In genomic region chr14:45810152-45810872, GRCh38 we compare ENCODE assay signal across 13 cellular contexts.
DNase-seq lines count a peak whose midpoint lies in the region; ATAC-seq, FAIRE-seq and TF ChIP-seq lines count a peak whose summit lies in the region.
"Had no signal": no experiment of that assay in that cellular context is flagged by ENCODE, and none has a peak within 500 bp of the region (broad histone marks: within the 10 kb centered on the region; RNA-seq: fewer than 3 reads in every experiment).

No MANE protein-coding gene starts in this region.

- H3K27me3 ChIP-seq in HUES64 (ENCODE audit: insufficient read depth, low read length) (no peaks in the 10 kb centered on the region), bronchial epithelial cell (ENCODE audit: control insufficient read depth, insufficient read depth, low read length) (no peaks in the 10 kb centered on the region), neural progenitor cell (no peaks in the 10 kb centered on the region), thyroid gland (no peaks in the 10 kb centered on the region)

- TF ChIP-seq CTCF in GM12873 (IDR thresholded peaks at IDR 0.05; ENCODE audit: insufficient read depth, low read depth, low read length, missing control alignments) (peak; percentile 31), bronchial epithelial cell (IDR thresholded peaks at IDR 0.05; ENCODE audit: insufficient read depth, low read length, severe bottlenecking) (peak; percentile 62), neural progenitor cell (IDR thresholded peaks at IDR 0.05) (peak; percentile 52), thyroid gland (IDR thresholded peaks at IDR 0.05) (peak in 3 of 6 experiments; percentile 13 to 15 (median 14))

- H3K4me2 ChIP-seq in neural progenitor cell, result no peak overlapping the region

- no peak for FAIRE-seq in bronchial epithelial cell (lab: Jason Lieb, UNC)
- FAIRE-seq: G401.6 had no signal

- peak overlapping the region; percentile 4; the same call in 1 of the 2 replicates for H3K27ac ChIP-seq in HUES64 (ENCODE audit: low read depth, low read length)
- H3K27ac ChIP-seq in neural progenitor cell, result no peak overlapping the region
- H3K27ac ChIP-seq in thyroid gland, result no peak overlapping the region

- peaks cover 2% of the 10 kb centered on the region for H3K27me3 Mint-ChIP-seq in neural progenitor cell (ENCODE audit: insufficient read depth, low read depth)
- H3K27me3 Mint-ChIP-seq: stimulated activated naive CD8-positive, alpha-beta T cell treated with anti-CD3 and anti-CD28 coated beads, Interleukin-15, Interleukin-2, amounts not matched to agents 100 ng/mL and 50 ng/mL, for 24 hours had no signal

- TF ChIP-seq POLR2A in thyroid gland (IDR thresholded peaks at IDR 0.05), result no peak

- DNase-seq in bronchial epithelial cell (ENCODE audit: low read depth) (peak; percentile 39), neural progenitor cell (ENCODE audit: low spot score) (peak; percentile 31), NCI-H187 treated with DMSO at 0.1 percent for 48 hours (lab: John Stamatoyannopoulos, UW) (no peak), thyroid gland (no peak)
- DNase-seq: activated effector memory CD4-positive, alpha-beta T cell treated with Interleukin-2 at 50 U/mL for 16 hours; NCI-H524 treated with DMSO at 0.1 percent for 48 hours; stimulated activated CD4-positive, alpha-beta T cell treated with anti-CD3 and anti-CD28 coated beads, Interleukin-12 subunit alpha, Interleukin-12 subunit beta, amount 100 ng/mL, for 4 hours; T1000 had no signal

- H2AFZ ChIP-seq in neural progenitor cell (replicated peaks), result peak overlapping the region; percentile 83

- no peak overlapping the region for H3K4me3 ChIP-seq in HUES64 (ENCODE audit: low read length)
- no peak overlapping the region for H3K4me3 ChIP-seq in bronchial epithelial cell (ENCODE audit: low read depth, low read length)
- no peak overlapping the region for H3K4me3 ChIP-seq in neural progenitor cell
- no peak overlapping the region for H3K4me3 ChIP-seq in thyroid gland (replicated peaks in 1 of 3)

- H3K9ac ChIP-seq in HUES64 (ENCODE audit: low read depth, low read length) (0 out of 2 replicates have a peak overlapping the region, but pooled peaks have one; percentile 35), neural progenitor cell (no peak overlapping the region)

- WGBS in HUES64, result 72% methylated on average over 3 of the region's 3 CpGs
- WGBS in thyroid gland, 2 donors, result 31 to 36% methylated on average over 3 of the region's 3 CpGs

- no peaks in the 10 kb centered on the region for H3K4me1 Mint-ChIP-seq in neural progenitor cell

- H3K4me1 ChIP-seq in HUES64 (ENCODE audit: insufficient read depth, low read length) (0 out of 2 replicates have a peak, but pooled peaks cover 14% of the 10 kb centered on the region), neural progenitor cell (no peaks in the 10 kb centered on the region), thyroid gland (peaks cover 0 to 9% of the 10 kb centered on the region in 2 donors)

- no peak for ATAC-seq in GM19452 (IDR thresholded peaks at IDR 0.05; ENCODE audit: unreplicated experiment)

- H3K9me3 Mint-ChIP-seq in neural progenitor cell, result no peaks in the 10 kb centered on the region
- H3K9me3 Mint-ChIP-seq: stimulated activated naive CD8-positive, alpha-beta T cell treated with anti-CD3 and anti-CD28 coated beads, Interleukin-15, Interleukin-2, amounts not matched to agents 100 ng/mL and 50 ng/mL, for 24 hours had no signal

- H3F3A ChIP-seq in neural progenitor cell (ENCODE audit: low read depth), result no peaks in the 10 kb centered on the region

- no peaks in the 10 kb centered on the region for H3K9me3 ChIP-seq in HUES64 (ENCODE audit: insufficient read depth, low read depth, low read length)
- H3K9me3 ChIP-seq in neural progenitor cell (ENCODE audit: low read depth), result no peaks in the 10 kb centered on the region
- no peaks in the 10 kb centered on the region for H3K9me3 ChIP-seq in thyroid gland

- no peaks in the 10 kb centered on the region for H4K20me1 ChIP-seq in neural progenitor cell (ENCODE audit: low read depth)

- intact Hi-C loops in thyroid gland (cut with DNase I), result no loop called here

- no peak overlapping the region for H3K27ac Mint-ChIP-seq in neural progenitor cell
- H3K27ac Mint-ChIP-seq: stimulated activated naive CD8-positive, alpha-beta T cell treated with anti-CD3 and anti-CD28 coated beads, Interleukin-15, Interleukin-2, amounts not matched to agents 100 ng/mL and 50 ng/mL, for 24 hours had no signal

- H3K36me3 ChIP-seq in HUES64 (ENCODE audit: insufficient read depth, low read length) (no peaks in the 10 kb centered on the region), bronchial epithelial cell (ENCODE audit: control insufficient read depth, insufficient read depth, low read length) (no peaks in the 10 kb centered on the region), neural progenitor cell (no peaks in the 10 kb centered on the region), thyroid gland (no peaks in the 10 kb centered on the region)

- no peaks in the 10 kb centered on the region for H3K79me2 ChIP-seq in neural progenitor cell (ENCODE audit: low read depth)

- H3K36me3 Mint-ChIP-seq in neural progenitor cell, result no peaks in the 10 kb centered on the region

- no peak overlapping the region for H3K4me3 Mint-ChIP-seq in neural progenitor cell
- H3K4me3 Mint-ChIP-seq: stimulated activated naive CD8-positive, alpha-beta T cell treated with anti-CD3 and anti-CD28 coated beads, Interleukin-15, Interleukin-2, amounts not matched to agents 100 ng/mL and 50 ng/mL, for 24 hours had no signal

Comparison
In these comparisons a context has a peak if more than half of its experiments do, and no peak if none do; other contexts are left out.
1. DNase-seq: peak in bronchial epithelial cell (single experiment) and neural progenitor cell (single experiment); none in NCI-H187 treated with DMSO at 0.1 percent for 48 hours (single experiment) and thyroid gland (0 of 2).